ENCODE assay signal across 19 cellular contexts in the genomic region with DNA sequence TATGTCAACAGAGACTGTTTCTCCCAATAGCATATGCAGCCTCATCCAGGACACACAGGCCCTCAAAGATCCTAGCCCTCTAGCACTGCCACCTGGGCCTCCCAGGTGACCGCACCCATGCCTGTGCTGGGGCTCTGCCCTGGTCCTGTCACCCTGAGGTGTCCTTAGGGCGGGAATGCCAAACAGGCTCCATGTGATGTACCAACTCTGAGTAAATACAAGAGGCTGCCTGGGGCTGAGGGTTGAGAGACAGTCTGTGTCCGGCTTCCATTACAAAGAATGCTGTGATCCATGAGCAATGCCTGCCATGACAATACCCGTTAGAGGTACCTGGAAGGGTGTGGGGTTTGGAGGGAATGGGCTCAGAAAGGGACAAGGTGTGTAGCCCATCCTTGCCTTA.
DNase-seq lines count a peak whose midpoint lies in the region; ATAC-seq and TF ChIP-seq lines count a peak whose summit lies in the region.
"Had no signal": no experiment of that assay in that cellular context is flagged by ENCODE, and none has a peak within 500 bp of the region (broad histone marks: within the 10 kb centered on the region; RNA-seq: fewer than 3 reads in every experiment).

No MANE protein-coding gene starts in this region.

- H3K27ac Mint-ChIP-seq in activated naive CD4-positive, alpha-beta T cell treated with anti-CD3 and anti-CD28 coated beads, Interleukin-2, amount 50 U/mL, for 24 hours, result peak overlapping the region; percentile 52
- no peak overlapping the region for H3K27ac Mint-ChIP-seq in activated naive CD4-positive, alpha-beta T cell treated with anti-CD3 and anti-CD28 coated beads for 36 hours
- no peak overlapping the region for H3K27ac Mint-ChIP-seq in GM23338
- H3K27ac Mint-ChIP-seq in CD4-positive, alpha-beta memory T cell, result peak overlapping the region in 2 of 7 donors; percentile 4 to 59
- H3K27ac Mint-ChIP-seq in activated CD4-positive, alpha-beta memory T cell treated with anti-CD3 and anti-CD28 coated beads, Interleukin-2, amount 10 ng/mL, durations not matched to agents 7 days and 5 days, result no peak overlapping the region

- H3K36me3 ChIP-seq in GM23338 (ENCODE audit: insufficient read depth) (no peaks in the 10 kb centered on the region), PC-3 (ENCODE audit: low read depth, low read length) (no peaks in the 10 kb centered on the region), mucosa of descending colon (ENCODE audit: low read depth) (no peaks in the 10 kb centered on the region)
- H3K36me3 ChIP-seq in CD4-positive, alpha-beta memory T cell (ENCODE audit: insufficient read depth, low read length), result no peaks in the 10 kb centered on the region

- H3K27me3 Mint-ChIP-seq in activated naive CD4-positive, alpha-beta T cell treated with anti-CD3 and anti-CD28 coated beads, Interleukin-2, amount 50 U/mL, for 24 hours, result no peaks in the 10 kb centered on the region
- H3K27me3 Mint-ChIP-seq in activated naive CD4-positive, alpha-beta T cell treated with anti-CD3 and anti-CD28 coated beads for 36 hours (ENCODE audit: low read depth), result no peaks in the 10 kb centered on the region
- H3K27me3 Mint-ChIP-seq in GM23338 (ENCODE audit: insufficient read depth, low read depth, poor library complexity), result no peaks in the 10 kb centered on the region
- no peaks in the 10 kb centered on the region for H3K27me3 Mint-ChIP-seq in CD4-positive, alpha-beta memory T cell
- H3K27me3 Mint-ChIP-seq in activated CD4-positive, alpha-beta memory T cell treated with anti-CD3 and anti-CD28 coated beads, Interleukin-2, amount 10 ng/mL, durations not matched to agents 7 days and 5 days, result no peaks in the 10 kb centered on the region
- H3K27me3 Mint-ChIP-seq: CD8-positive, alpha-beta memory T cell had no signal

- TF ChIP-seq CTCF in GM23338 (conservative IDR thresholded peaks at IDR 0.05; ENCODE audit: low read depth in 2 of 2) (peak in 1 of 2 experiments; percentile 24; a peak in 1 of 4 replicates), PC-3 (conservative IDR thresholded peaks at IDR 0.05; ENCODE audit: low read depth, low read length) (peak; percentile 40; the same call in 1 of the 2 replicates), mucosa of descending colon (IDR thresholded peaks at IDR 0.05) (no peak)

- no peaks in the 10 kb centered on the region for H3K9me2 ChIP-seq in GM23338 (ENCODE audit: insufficient read depth)
- H3K9me2 ChIP-seq in PC-3 (replicated peaks; ENCODE audit: low read length), result no peaks in the 10 kb centered on the region

- DNase-seq in activated naive CD4-positive, alpha-beta T cell treated with anti-CD3 and anti-CD28 coated beads for 36 hours, result no peak
- DNase-seq in GM23338 (ENCODE audit: low spot score), result no peak
- peak; percentile 77 for DNase-seq in PC-3
- DNase-seq in mucosa of descending colon, result no peak
- no peak for DNase-seq in CD4-positive, alpha-beta memory T cell
- no peak for DNase-seq in activated effector memory CD4-positive, alpha-beta T cell treated with Interleukin-2 at 50 U/mL for 16 hours
- no peak for DNase-seq in activated CD4-positive, alpha-beta memory T cell treated with anti-CD3 and anti-CD28 coated beads, Interleukin-2, amount 10 ng/mL, durations not matched to agents 7 days and 5 days
- DNase-seq: ACHN; CD8-positive, alpha-beta memory T cell; DMS 273 treated with DMSO at 0.1 percent for 48 hours; GOT3; NCI-H1105 treated with DMSO at 0.1 percent for 48 hours; NCI-H2029; NCI-H524 treated with DMSO at 0.1 percent for 48 hours; T-helper 1 cell had no signal

- H3K9me3 Mint-ChIP-seq in activated naive CD4-positive, alpha-beta T cell treated with anti-CD3 and anti-CD28 coated beads, Interleukin-2, amount 50 U/mL, for 24 hours, result no peaks in the 10 kb centered on the region
- no peaks in the 10 kb centered on the region for H3K9me3 Mint-ChIP-seq in activated naive CD4-positive, alpha-beta T cell treated with anti-CD3 and anti-CD28 coated beads for 36 hours
- no peaks in the 10 kb centered on the region for H3K9me3 Mint-ChIP-seq in GM23338
- H3K9me3 Mint-ChIP-seq in CD4-positive, alpha-beta memory T cell, result no peaks in the 10 kb centered on the region
- H3K9me3 Mint-ChIP-seq in activated CD4-positive, alpha-beta memory T cell treated with anti-CD3 and anti-CD28 coated beads, Interleukin-2, amount 10 ng/mL, durations not matched to agents 7 days and 5 days, result no peaks in the 10 kb centered on the region
- H3K9me3 Mint-ChIP-seq: CD8-positive, alpha-beta memory T cell had no signal

- no peak overlapping the region for H3K9ac ChIP-seq in PC-3 (ENCODE audit: low read length)

- H3K27me3 ChIP-seq in GM23338 (ENCODE audit: insufficient read depth) (no peaks in the 10 kb centered on the region), PC-3 (ENCODE audit: low read length) (no peaks in the 10 kb centered on the region)
- no peaks in the 10 kb centered on the region for H3K27me3 ChIP-seq in CD4-positive, alpha-beta memory T cell (ENCODE audit: insufficient read depth, low read length)

- intact Hi-C loops in activated naive CD4-positive, alpha-beta T cell treated with anti-CD3 and anti-CD28 coated beads for 36 hours (cut with micrococcal nuclease), result no loop called here
- intact Hi-C loops in PC-3 (cut with micrococcal nuclease) (no loop called here), mucosa of descending colon (cut with DNase I, micrococcal nuclease) (no loop called here)
- intact Hi-C loops in CD4-positive, alpha-beta memory T cell (cut with micrococcal nuclease), result no loop called here

- H3F3A ChIP-seq in GM23338 (replicated peaks; ENCODE audit: low read depth) (no peaks in the 10 kb centered on the region), PC-3 (ENCODE audit: low read length, unreplicated experiment) (peaks cover 9% of the 10 kb centered on the region)

- H3K4me2 ChIP-seq in GM23338 (no peak overlapping the region), PC-3 (ENCODE audit: low read length) (no peak overlapping the region)
- H3K4me2 ChIP-seq: PC-9 had no signal

- H4K20me1 ChIP-seq in GM23338 (replicated peaks; ENCODE audit: insufficient read depth) (no peaks in the 10 kb centered on the region), PC-3 (ENCODE audit: low read length) (no peaks in the 10 kb centered on the region)

- POLR2A ChIA-PET in PC-3 (lab: Charles Lee; ENCODE audit: unreplicated experiment), result no interaction called here
- POLR2A ChIA-PET in CD4-positive, alpha-beta memory T cell (lab: Charles Lee; ENCODE audit: partially characterized antibody), result no interaction called here
- POLR2A ChIA-PET in activated CD4-positive, alpha-beta memory T cell treated with anti-CD3 and anti-CD28 coated beads, Interleukin-2, amount 10 ng/mL, durations not matched to agents 7 days and 5 days (lab: Charles Lee), result no interaction called here

- peak; percentile 34 for ATAC-seq in GM23338
- peak; percentile 81 for ATAC-seq in PC-3
- peak; percentile 33 for ATAC-seq in mucosa of descending colon
- ATAC-seq: GM12878 had no signal

- no TSS peak for BruUV-seq in PC-3 (replicated peaks; lab: Mats Ljungman, UMichigan)

- CTCF ChIA-PET in activated naive CD4-positive, alpha-beta T cell treated with anti-CD3 and anti-CD28 coated beads for 36 hours (lab: Charles Lee), result no interaction called here
- CTCF ChIA-PET in PC-3 (lab: Charles Lee), result no interaction called here
- CTCF ChIA-PET in CD4-positive, alpha-beta memory T cell (lab: Charles Lee; ENCODE audit: partially characterized antibody), result no interaction called here
- CTCF ChIA-PET in activated CD4-positive, alpha-beta memory T cell treated with anti-CD3 and anti-CD28 coated beads, Interleukin-2, amount 10 ng/mL, durations not matched to agents 7 days and 5 days (lab: Charles Lee), result no interaction called here

- H3K9me3 ChIP-seq in PC-3 (ENCODE audit: low read length), result no peaks in the 10 kb centered on the region
- no peaks in the 10 kb centered on the region for H3K9me3 ChIP-seq in mucosa of descending colon
- H3K9me3 ChIP-seq in CD4-positive, alpha-beta memory T cell (ENCODE audit: control insufficient read depth in 1 of 2, low read length in 2 of 2), result no peaks in the 10 kb centered on the region

- H2AFZ ChIP-seq in GM23338 (peak overlapping the region; percentile 74; the same call in 1 of the 2 replicates), PC-3 (ENCODE audit: low read length) (no peak overlapping the region)
- H2AFZ ChIP-seq: PC-9 had no signal

- no peaks in the 10 kb centered on the region for H3K36me3 Mint-ChIP-seq in activated naive CD4-positive, alpha-beta T cell treated with anti-CD3 and anti-CD28 coated beads, Interleukin-2, amount 50 U/mL, for 24 hours
- H3K36me3 Mint-ChIP-seq in activated naive CD4-positive, alpha-beta T cell treated with anti-CD3 and anti-CD28 coated beads for 36 hours (ENCODE audit: low read depth), result no peaks in the 10 kb centered on the region
- H3K36me3 Mint-ChIP-seq in GM23338 (ENCODE audit: low read depth), result no peaks in the 10 kb centered on the region
- no peaks in the 10 kb centered on the region for H3K36me3 Mint-ChIP-seq in CD4-positive, alpha-beta memory T cell
- H3K36me3 Mint-ChIP-seq in activated CD4-positive, alpha-beta memory T cell treated with anti-CD3 and anti-CD28 coated beads, Interleukin-2, amount 10 ng/mL, durations not matched to agents 7 days and 5 days (ENCODE audit: low read depth), result no peaks in the 10 kb centered on the region
- H3K36me3 Mint-ChIP-seq: CD8-positive, alpha-beta memory T cell had no signal

- H3K4me1 Mint-ChIP-seq in activated naive CD4-positive, alpha-beta T cell treated with anti-CD3 and anti-CD28 coated beads, Interleukin-2, amount 50 U/mL, for 24 hours, result peaks cover 14% of the 10 kb centered on the region
- peaks cover 10% of the 10 kb centered on the region for H3K4me1 Mint-ChIP-seq in activated naive CD4-positive, alpha-beta T cell treated with anti-CD3 and anti-CD28 coated beads for 36 hours (ENCODE audit: low read depth)
- no peaks in the 10 kb centered on the region for H3K4me1 Mint-ChIP-seq in GM23338
- peaks cover 7 to 17% (median 13%) of the 10 kb centered on the region in 4 donors for H3K4me1 Mint-ChIP-seq in CD4-positive, alpha-beta memory T cell
- peaks cover 20% of the 10 kb centered on the region for H3K4me1 Mint-ChIP-seq in activated CD4-positive, alpha-beta memory T cell treated with anti-CD3 and anti-CD28 coated beads, Interleukin-2, amount 10 ng/mL, durations not matched to agents 7 days and 5 days

- no peaks in the 10 kb centered on the region for H3K79me2 ChIP-seq in GM23338 (replicated peaks; ENCODE audit: insufficient read depth)
- H3K79me2 ChIP-seq in PC-3 (ENCODE audit: low read length), result no peaks in the 10 kb centered on the region

- H3K4me1 ChIP-seq in GM23338 (ENCODE audit: insufficient read depth) (no peaks in the 10 kb centered on the region), PC-3 (ENCODE audit: insufficient read depth, low read length) (peaks cover 10% of the 10 kb centered on the region), mucosa of descending colon (ENCODE audit: low read depth) (no peaks in the 10 kb centered on the region)
- H3K4me1 ChIP-seq in CD4-positive, alpha-beta memory T cell (ENCODE audit: insufficient read depth, low read length), result peaks cover 11% of the 10 kb centered on the region

- H3K4me3 ChIP-seq in GM23338 (no peak overlapping the region), PC-3 (ENCODE audit: low read length) (no peak overlapping the region), mucosa of descending colon (no peak overlapping the region)
- no peak overlapping the region for H3K4me3 ChIP-seq in CD4-positive, alpha-beta memory T cell (ENCODE audit: low read length in 2 of 2)
- H3K4me3 ChIP-seq: GM12878, PC-9, SK-N-MC had no signal

- H3K4me3 Mint-ChIP-seq in activated naive CD4-positive, alpha-beta T cell treated with anti-CD3 and anti-CD28 coated beads, Interleukin-2, amount 50 U/mL, for 24 hours, result no peak overlapping the region
- no peak overlapping the region for H3K4me3 Mint-ChIP-seq in activated naive CD4-positive, alpha-beta T cell treated with anti-CD3 and anti-CD28 coated beads for 36 hours
- H3K4me3 Mint-ChIP-seq in GM23338, result no peak overlapping the region
- H3K4me3 Mint-ChIP-seq in CD4-positive, alpha-beta memory T cell, result no peak overlapping the region
- no peak overlapping the region for H3K4me3 Mint-ChIP-seq in activated CD4-positive, alpha-beta memory T cell treated with anti-CD3 and anti-CD28 coated beads, Interleukin-2, amount 10 ng/mL, durations not matched to agents 7 days and 5 days
- H3K4me3 Mint-ChIP-seq: CD8-positive, alpha-beta memory T cell had no signal

- H3K27ac ChIP-seq in GM23338 (ENCODE audit: low read depth), result no peak overlapping the region
- no peak overlapping the region for H3K27ac ChIP-seq in PC-3 (ENCODE audit: low read length)
- no peak overlapping the region for H3K27ac ChIP-seq in CD4-positive, alpha-beta memory T cell (ENCODE audit: low read depth, low read length)
- H3K27ac ChIP-seq: PC-9, SK-N-MC had no signal
